Comparison of ENCODE assay signal across 1 cellular context in the genomic region with DNA sequence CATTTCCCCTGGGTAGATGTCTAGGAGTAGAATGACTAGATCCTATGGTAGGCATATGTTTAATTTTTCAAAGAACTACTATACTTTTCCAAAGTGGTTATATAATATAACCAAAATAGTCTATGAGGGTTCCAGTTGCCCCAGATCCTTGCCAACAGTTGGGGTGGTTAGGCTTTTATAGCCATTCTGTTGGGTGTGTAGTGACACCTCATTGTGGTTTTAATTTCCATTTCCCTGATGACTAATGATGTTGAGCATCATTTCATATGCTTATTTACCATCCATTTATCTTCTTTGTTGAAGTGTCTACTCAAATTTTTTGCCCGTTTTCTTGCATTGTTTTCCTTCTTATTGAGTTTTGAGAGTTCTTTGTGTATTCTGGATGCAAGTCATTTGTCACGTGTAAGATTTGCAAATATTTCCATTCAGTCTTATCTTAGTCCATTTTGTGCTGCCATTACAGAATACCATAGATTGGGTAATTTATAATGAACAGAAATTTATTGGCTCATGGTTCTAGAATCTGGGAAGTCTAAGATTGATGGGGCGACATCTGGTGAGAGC.
TF ChIP-seq lines count a peak whose summit lies in the region.

No MANE protein-coding gene starts in this region.

TF ChIP-seq in GM12878, 131 proteins besides CTCF, POLR2A, EP300 and RAD21:
- TF ChIP-seq RUNX3 (IDR thresholded peaks at IDR 0.05; ENCODE audit: low read length) (peak; percentile 39; the same call in 1 of the 2 replicates), BHLHE40 (IDR thresholded peaks at IDR 0.05; ENCODE audit: borderline replicate concordance in 1 of 2, low read depth in 2 of 2, low read length in 1 of 2) (no peak)
TF ChIP-seq in GM12878: peak in this region for 1.
